1 cellular context compared by ENCODE assay signal in the genomic region with DNA sequence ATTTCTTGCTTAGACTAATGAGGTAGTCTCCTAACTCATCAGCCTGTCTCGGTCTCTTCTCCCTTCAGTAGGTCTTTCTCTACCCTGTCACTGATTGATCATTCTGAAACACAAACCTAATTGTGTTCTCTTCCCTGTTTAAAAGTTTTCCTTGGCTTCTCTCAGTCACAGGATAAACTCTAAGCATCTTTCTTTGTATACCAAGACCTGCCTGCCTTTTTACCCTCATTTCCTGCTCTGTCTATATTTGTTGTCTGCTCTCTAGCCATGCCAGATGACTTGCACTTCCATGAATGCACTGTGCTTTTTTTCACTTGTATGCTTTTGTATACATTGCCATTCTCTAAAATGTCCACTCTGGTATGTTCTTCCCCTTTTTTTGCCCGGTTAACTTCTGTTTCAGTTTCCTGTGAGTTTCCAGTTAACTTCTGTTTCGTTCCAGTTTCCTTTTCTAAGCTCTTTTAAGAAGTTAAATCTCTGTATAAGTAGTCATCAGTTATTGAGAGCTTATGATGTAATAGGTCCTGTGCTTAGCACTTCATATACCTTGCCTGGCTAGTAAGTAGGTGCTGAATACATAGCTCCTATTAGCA.
TF ChIP-seq lines count a peak whose summit lies in the region.

No MANE protein-coding gene starts in this region.

TF ChIP-seq in GM12878, 131 proteins besides CTCF, POLR2A, EP300 and RAD21 (continued from another document and continues in another):
- no peak for TF ChIP-seq NFXL1 (IDR thresholded peaks at IDR 0.05; ENCODE audit: borderline replicate concordance)
- 0 out of 2 replicates have a peak, but pooled peaks have one; percentile 26 for TF ChIP-seq DPF2 (IDR thresholded peaks at IDR 0.05)
- TF ChIP-seq FOXM1 (IDR thresholded peaks at IDR 0.05; ENCODE audit: low read depth, low read length), result 0 out of 2 replicates have a peak, but pooled peaks have one; percentile 57
- TF ChIP-seq YY1 (IDR thresholded peaks at IDR 0.05; ENCODE audit: low read depth, low read length), result peak; percentile 65; the same call in 1 of the 2 replicates
- peak; percentile 39; the same call in 1 of the 2 replicates for TF ChIP-seq EED (IDR thresholded peaks at IDR 0.05; ENCODE audit: low read depth)
- TF ChIP-seq TBL1XR1 (IDR thresholded peaks at IDR 0.05; ENCODE audit: low read depth, low read length), result no peak
- no peak for TF ChIP-seq GABPA (IDR thresholded peaks at IDR 0.05; ENCODE audit: low read depth)
- no peak for TF ChIP-seq LARP7 (IDR thresholded peaks at IDR 0.05)
- TF ChIP-seq MTA3 (IDR thresholded peaks at IDR 0.05; ENCODE audit: borderline replicate concordance, low read length), result no peak
- no peak for TF ChIP-seq SIN3A (IDR thresholded peaks at IDR 0.05; ENCODE audit: low read depth, low read length)
- TF ChIP-seq SMC3 (IDR thresholded peaks at IDR 0.05; ENCODE audit: borderline replicate concordance, low read length), result no peak
- TF ChIP-seq RAD51 (IDR thresholded peaks at IDR 0.05), result peak; percentile 36; the same call in 1 of the 2 replicates
- TF ChIP-seq HDAC2 (IDR thresholded peaks at IDR 0.05), result no peak
- TF ChIP-seq, protein P1, sequence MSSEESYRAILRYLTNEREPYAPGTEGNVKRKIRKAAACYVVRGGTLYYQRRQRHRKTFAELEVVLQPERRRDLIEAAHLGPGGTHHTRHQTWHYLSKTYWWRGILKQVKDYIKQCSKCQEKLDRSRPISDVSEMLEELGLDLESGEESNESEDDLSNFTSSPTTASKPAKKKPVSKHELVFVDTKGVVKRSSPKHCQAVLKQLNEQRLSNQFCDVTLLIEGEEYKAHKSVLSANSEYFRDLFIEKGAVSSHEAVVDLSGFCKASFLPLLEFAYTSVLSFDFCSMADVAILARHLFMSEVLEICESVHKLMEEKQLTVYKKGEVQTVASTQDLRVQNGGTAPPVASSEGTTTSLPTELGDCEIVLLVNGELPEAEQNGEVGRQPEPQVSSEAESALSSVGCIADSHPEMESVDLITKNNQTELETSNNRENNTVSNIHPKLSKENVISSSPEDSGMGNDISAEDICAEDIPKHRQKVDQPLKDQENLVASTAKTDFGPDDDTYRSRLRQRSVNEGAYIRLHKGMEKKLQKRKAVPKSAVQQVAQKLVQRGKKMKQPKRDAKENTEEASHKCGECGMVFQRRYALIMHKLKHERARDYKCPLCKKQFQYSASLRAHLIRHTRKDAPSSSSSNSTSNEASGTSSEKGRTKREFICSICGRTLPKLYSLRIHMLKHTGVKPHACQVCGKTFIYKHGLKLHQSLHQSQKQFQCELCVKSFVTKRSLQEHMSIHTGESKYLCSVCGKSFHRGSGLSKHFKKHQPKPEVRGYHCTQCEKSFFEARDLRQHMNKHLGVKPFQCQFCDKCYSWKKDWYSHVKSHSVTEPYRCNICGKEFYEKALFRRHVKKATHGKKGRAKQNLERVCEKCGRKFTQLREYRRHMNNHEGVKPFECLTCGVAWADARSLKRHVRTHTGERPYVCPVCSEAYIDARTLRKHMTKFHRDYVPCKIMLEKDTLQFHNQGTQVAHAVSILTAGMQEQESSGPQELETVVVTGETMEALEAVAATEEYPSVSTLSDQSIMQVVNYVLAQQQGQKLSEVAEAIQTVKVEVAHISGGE (CRISPR knock-in tag; IDR thresholded peaks at IDR 0.05), result no peak
- no peak for TF ChIP-seq ASH2L (IDR thresholded peaks at IDR 0.05; ENCODE audit: borderline replicate concordance, low read depth)
- TF ChIP-seq, protein P2, sequence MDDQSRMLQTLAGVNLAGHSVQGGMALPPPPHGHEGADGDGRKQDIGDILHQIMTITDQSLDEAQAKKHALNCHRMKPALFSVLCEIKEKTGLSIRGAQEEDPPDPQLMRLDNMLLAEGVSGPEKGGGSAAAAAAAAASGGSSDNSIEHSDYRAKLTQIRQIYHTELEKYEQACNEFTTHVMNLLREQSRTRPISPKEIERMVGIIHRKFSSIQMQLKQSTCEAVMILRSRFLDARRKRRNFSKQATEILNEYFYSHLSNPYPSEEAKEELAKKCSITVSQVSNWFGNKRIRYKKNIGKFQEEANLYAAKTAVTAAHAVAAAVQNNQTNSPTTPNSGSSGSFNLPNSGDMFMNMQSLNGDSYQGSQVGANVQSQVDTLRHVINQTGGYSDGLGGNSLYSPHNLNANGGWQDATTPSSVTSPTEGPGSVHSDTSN (IDR thresholded peaks at IDR 0.05; ENCODE audit: insufficient replicate concordance, low read depth, low read length), result no peak
- no peak for TF ChIP-seq EZH2 (IDR thresholded peaks at IDR 0.05; ENCODE audit: borderline replicate concordance, control insufficient read depth, low read depth, low read length)
- no peak for TF ChIP-seq SMARCA5 (IDR thresholded peaks at IDR 0.05)
- TF ChIP-seq, protein P3, sequence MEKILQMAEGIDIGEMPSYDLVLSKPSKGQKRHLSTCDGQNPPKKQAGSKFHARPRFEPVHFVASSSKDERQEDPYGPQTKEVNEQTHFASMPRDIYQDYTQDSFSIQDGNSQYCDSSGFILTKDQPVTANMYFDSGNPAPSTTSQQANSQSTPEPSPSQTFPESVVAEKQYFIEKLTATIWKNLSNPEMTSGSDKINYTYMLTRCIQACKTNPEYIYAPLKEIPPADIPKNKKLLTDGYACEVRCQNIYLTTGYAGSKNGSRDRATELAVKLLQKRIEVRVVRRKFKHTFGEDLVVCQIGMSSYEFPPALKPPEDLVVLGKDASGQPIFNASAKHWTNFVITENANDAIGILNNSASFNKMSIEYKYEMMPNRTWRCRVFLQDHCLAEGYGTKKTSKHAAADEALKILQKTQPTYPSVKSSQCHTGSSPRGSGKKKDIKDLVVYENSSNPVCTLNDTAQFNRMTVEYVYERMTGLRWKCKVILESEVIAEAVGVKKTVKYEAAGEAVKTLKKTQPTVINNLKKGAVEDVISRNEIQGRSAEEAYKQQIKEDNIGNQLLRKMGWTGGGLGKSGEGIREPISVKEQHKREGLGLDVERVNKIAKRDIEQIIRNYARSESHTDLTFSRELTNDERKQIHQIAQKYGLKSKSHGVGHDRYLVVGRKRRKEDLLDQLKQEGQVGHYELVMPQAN (conservative IDR thresholded peaks at IDR 0.05), result no peak
- TF ChIP-seq, protein P4, sequence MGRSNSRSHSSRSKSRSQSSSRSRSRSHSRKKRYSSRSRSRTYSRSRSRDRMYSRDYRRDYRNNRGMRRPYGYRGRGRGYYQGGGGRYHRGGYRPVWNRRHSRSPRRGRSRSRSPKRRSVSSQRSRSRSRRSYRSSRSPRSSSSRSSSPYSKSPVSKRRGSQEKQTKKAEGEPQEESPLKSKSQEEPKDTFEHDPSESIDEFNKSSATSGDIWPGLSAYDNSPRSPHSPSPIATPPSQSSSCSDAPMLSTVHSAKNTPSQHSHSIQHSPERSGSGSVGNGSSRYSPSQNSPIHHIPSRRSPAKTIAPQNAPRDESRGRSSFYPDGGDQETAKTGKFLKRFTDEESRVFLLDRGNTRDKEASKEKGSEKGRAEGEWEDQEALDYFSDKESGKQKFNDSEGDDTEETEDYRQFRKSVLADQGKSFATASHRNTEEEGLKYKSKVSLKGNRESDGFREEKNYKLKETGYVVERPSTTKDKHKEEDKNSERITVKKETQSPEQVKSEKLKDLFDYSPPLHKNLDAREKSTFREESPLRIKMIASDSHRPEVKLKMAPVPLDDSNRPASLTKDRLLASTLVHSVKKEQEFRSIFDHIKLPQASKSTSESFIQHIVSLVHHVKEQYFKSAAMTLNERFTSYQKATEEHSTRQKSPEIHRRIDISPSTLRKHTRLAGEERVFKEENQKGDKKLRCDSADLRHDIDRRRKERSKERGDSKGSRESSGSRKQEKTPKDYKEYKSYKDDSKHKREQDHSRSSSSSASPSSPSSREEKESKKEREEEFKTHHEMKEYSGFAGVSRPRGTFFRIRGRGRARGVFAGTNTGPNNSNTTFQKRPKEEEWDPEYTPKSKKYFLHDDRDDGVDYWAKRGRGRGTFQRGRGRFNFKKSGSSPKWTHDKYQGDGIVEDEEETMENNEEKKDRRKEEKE (IDR thresholded peaks at IDR 0.05), result no peak
- no peak for TF ChIP-seq SMAD5 (IDR thresholded peaks at IDR 0.05; ENCODE audit: low read depth)
- TF ChIP-seq MEF2B (IDR thresholded peaks at IDR 0.05; ENCODE audit: partially characterized antibody, poor library complexity, severe bottlenecking), result peak; percentile 12
- TF ChIP-seq TCF3 (IDR thresholded peaks at IDR 0.05; ENCODE audit: borderline replicate concordance, insufficient read depth, low read depth, low read length), result no peak
- no peak for TF ChIP-seq BHLHE40 (IDR thresholded peaks at IDR 0.05; ENCODE audit: borderline replicate concordance in 1 of 2, low read depth in 2 of 2, low read length in 1 of 2)
- TF ChIP-seq POLR2AphosphoS2 (IDR thresholded peaks at IDR 0.05; ENCODE audit: low read depth, low read length), result no peak
- no peak for TF ChIP-seq ZNF622 (IDR thresholded peaks at IDR 0.05)
- no peak for TF ChIP-seq HCFC1 (IDR thresholded peaks at IDR 0.05; ENCODE audit: low read length)
- peak in 1 of 2 experiments; percentile 95; a peak in 2 of 4 replicates for TF ChIP-seq ETV6 (conservative IDR thresholded peaks at IDR 0.05 in 1 of 2, IDR thresholded peaks at IDR 0.05 in 1 of 2; ENCODE audit: borderline replicate concordance in 1 of 2, low read depth in 1 of 2)
- TF ChIP-seq, protein P5, sequence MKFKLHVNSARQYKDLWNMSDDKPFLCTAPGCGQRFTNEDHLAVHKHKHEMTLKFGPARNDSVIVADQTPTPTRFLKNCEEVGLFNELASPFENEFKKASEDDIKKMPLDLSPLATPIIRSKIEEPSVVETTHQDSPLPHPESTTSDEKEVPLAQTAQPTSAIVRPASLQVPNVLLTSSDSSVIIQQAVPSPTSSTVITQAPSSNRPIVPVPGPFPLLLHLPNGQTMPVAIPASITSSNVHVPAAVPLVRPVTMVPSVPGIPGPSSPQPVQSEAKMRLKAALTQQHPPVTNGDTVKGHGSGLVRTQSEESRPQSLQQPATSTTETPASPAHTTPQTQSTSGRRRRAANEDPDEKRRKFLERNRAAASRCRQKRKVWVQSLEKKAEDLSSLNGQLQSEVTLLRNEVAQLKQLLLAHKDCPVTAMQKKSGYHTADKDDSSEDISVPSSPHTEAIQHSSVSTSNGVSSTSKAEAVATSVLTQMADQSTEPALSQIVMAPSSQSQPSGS (IDR thresholded peaks at IDR 0.05; ENCODE audit: low read length), result peak; percentile 83
- TF ChIP-seq ATF7 (IDR thresholded peaks at IDR 0.05; ENCODE audit: low read depth), result peak; percentile 88
- TF ChIP-seq, protein P6, sequence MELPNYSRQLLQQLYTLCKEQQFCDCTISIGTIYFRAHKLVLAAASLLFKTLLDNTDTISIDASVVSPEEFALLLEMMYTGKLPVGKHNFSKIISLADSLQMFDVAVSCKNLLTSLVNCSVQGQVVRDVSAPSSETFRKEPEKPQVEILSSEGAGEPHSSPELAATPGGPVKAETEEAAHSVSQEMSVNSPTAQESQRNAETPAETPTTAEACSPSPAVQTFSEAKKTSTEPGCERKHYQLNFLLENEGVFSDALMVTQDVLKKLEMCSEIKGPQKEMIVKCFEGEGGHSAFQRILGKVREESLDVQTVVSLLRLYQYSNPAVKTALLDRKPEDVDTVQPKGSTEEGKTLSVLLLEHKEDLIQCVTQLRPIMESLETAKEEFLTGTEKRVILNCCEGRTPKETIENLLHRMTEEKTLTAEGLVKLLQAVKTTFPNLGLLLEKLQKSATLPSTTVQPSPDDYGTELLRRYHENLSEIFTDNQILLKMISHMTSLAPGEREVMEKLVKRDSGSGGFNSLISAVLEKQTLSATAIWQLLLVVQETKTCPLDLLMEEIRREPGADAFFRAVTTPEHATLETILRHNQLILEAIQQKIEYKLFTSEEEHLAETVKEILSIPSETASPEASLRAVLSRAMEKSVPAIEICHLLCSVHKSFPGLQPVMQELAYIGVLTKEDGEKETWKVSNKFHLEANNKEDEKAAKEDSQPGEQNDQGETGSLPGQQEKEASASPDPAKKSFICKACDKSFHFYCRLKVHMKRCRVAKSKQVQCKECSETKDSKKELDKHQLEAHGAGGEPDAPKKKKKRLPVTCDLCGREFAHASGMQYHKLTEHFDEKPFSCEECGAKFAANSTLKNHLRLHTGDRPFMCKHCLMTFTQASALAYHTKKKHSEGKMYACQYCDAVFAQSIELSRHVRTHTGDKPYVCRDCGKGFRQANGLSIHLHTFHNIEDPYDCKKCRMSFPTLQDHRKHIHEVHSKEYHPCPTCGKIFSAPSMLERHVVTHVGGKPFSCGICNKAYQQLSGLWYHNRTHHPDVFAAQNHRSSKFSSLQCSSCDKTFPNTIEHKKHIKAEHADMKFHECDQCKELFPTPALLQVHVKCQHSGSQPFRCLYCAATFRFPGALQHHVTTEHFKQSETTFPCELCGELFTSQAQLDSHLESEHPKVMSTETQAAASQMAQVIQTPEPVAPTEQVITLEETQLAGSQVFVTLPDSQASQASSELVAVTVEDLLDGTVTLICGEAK (IDR thresholded peaks at IDR 0.05; ENCODE audit: borderline replicate concordance), result no peak
- TF ChIP-seq, protein P7, sequence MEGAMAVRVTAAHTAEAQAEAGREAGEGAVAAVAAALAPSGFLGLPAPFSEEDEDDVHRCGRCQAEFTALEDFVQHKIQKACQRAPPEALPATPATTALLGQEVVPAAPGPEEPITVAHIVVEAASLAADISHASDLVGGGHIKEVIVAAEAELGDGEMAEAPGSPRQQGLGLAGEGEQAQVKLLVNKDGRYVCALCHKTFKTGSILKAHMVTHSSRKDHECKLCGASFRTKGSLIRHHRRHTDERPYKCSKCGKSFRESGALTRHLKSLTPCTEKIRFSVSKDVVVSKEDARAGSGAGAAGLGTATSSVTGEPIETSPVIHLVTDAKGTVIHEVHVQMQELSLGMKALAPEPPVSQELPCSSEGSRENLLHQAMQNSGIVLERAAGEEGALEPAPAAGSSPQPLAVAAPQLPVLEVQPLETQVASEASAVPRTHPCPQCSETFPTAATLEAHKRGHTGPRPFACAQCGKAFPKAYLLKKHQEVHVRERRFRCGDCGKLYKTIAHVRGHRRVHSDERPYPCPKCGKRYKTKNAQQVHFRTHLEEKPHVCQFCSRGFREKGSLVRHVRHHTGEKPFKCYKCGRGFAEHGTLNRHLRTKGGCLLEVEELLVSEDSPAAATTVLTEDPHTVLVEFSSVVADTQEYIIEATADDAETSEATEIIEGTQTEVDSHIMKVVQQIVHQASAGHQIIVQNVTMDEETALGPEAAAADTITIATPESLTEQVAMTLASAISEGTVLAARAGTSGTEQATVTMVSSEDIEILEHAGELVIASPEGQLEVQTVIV (IDR thresholded peaks at IDR 0.05; ENCODE audit: borderline replicate concordance, partially characterized antibody), result no peak
- peak; percentile 12; the same call in 1 of the 2 replicates for TF ChIP-seq ZNF384 (IDR thresholded peaks at IDR 0.05; ENCODE audit: borderline replicate concordance, low read depth, low read length)
- TF ChIP-seq, protein P8, sequence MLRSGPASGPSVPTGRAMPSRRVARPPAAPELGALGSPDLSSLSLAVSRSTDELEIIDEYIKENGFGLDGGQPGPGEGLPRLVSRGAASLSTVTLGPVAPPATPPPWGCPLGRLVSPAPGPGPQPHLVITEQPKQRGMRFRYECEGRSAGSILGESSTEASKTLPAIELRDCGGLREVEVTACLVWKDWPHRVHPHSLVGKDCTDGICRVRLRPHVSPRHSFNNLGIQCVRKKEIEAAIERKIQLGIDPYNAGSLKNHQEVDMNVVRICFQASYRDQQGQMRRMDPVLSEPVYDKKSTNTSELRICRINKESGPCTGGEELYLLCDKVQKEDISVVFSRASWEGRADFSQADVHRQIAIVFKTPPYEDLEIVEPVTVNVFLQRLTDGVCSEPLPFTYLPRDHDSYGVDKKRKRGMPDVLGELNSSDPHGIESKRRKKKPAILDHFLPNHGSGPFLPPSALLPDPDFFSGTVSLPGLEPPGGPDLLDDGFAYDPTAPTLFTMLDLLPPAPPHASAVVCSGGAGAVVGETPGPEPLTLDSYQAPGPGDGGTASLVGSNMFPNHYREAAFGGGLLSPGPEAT (IDR thresholded peaks at IDR 0.05; ENCODE audit: low read depth), result peak; percentile 64
- 0 out of 2 replicates have a peak, but pooled peaks have one; percentile 43 for TF ChIP-seq MEF2A (IDR thresholded peaks at IDR 0.05; ENCODE audit: insufficient read depth, low read depth, low read length)
- no peak for TF ChIP-seq STAT3 (IDR thresholded peaks at IDR 0.05; ENCODE audit: low read depth, low read length)
- TF ChIP-seq CEBPB (IDR thresholded peaks at IDR 0.05; ENCODE audit: borderline replicate concordance in 1 of 2, low read depth in 2 of 2, low read length in 2 of 2), result no peak; a peak in 1 of 4 replicates
- TF ChIP-seq JUNB (IDR thresholded peaks at IDR 0.05), result peak; percentile 54
